Comparison of ENCODE assay signal across 18 cellular contexts in genomic region chr10:117346574-117346973, GRCh38.
"Had no signal": no experiment of that assay in that cellular context is flagged by ENCODE, and none has a peak within 500 bp of the region (broad histone marks: within the 10 kb centered on the region; RNA-seq: fewer than 3 reads in every experiment).

No MANE protein-coding gene starts in this region.

- DNase-seq: activated CD4-positive, alpha-beta T cell treated with anti-CD3 and anti-CD28 coated beads, Interleukin-2, amount 10 ng/mL, durations not matched to agents 7 days and 5 days; activated CD8-positive, alpha-beta memory T cell treated with anti-CD3 and anti-CD28 coated beads, Interleukin-2, amount 50 U/mL, for 48 hours; activated gamma-delta T cell; activated naive CD8-positive, alpha-beta T cell treated with anti-CD3 and anti-CD28 coated beads for 36 hours; activated T-cell treated with anti-CD3 and anti-CD28 coated beads, Interleukin-2, amount 50 U/mL, for 72 hours; amygdala; central memory CD4-positive, alpha-beta T cell; effector memory CD4-positive, alpha-beta T cell; foreskin melanocyte; kidney; left ventricle myocardium superior; natural killer cell; posterior cingulate gyrus; stimulated activated CD4-positive, alpha-beta T cell treated with anti-CD3 and anti-CD28 coated beads, Interleukin-4, amount 100 ng/mL, for 1 hour; stimulated activated naive B cell treated with anti-CD40 and anti-IgM and Interleukin-4, amounts not matched to agents 10 μg/mL and 1 μg/mL and 100 μg/mL, for 72 hours; thyroid gland had no signal

- H3K27ac ChIP-seq: epithelial cell of prostate, thyroid gland had no signal

- ATAC-seq: activated T-cell treated with anti-CD3 and anti-CD28 coated beads, Interleukin-2, amount 50 U/mL, for 72 hours; left ventricle myocardium superior; natural killer cell; stimulated activated naive B cell treated with anti-CD40 and anti-IgM and Interleukin-4, amounts not matched to agents 10 μg/mL and 1 μg/mL and 100 μg/mL, for 72 hours had no signal

- H3K36me3 ChIP-seq: thyroid gland had no signal

- FAIRE-seq: kidney, urothelium cell line had no signal

- H3K27me3 ChIP-seq: thyroid gland had no signal

- H3K4me3 ChIP-seq: thyroid gland had no signal

- H3K9me3 ChIP-seq: thyroid gland had no signal
